2 cellular contexts compared by ENCODE assay signal in genomic region chr10:44958897-44959242, GRCh38.
TF ChIP-seq lines count a peak whose summit lies in the region.

No MANE protein-coding gene starts in this region.

TF ChIP-seq in SK-N-SH, 30 proteins besides CTCF, POLR2A, EP300 and RAD21:
- TF ChIP-seq POLR2AphosphoS5 (IDR thresholded peaks at IDR 0.05; ENCODE audit: low read depth, low read length) (no peak), USF1 (IDR thresholded peaks at IDR 0.05; ENCODE audit: borderline replicate concordance, low read depth) (no peak)
TF ChIP-seq in SK-N-SH: peak in this region for 0.

TF ChIP-seq in SK-N-SH treated with all-trans-retinoic acid at 6 μM for 48 hours, 23 proteins besides CTCF, POLR2A, EP300 and RAD21:
- TF ChIP-seq RARB (CRISPR knock-in tag; IDR thresholded peaks at IDR 0.05), result no peak
- TF ChIP-seq TCF4 (CRISPR knock-in tag; IDR thresholded peaks at IDR 0.05; ENCODE audit: borderline replicate concordance), result no peak
- TF ChIP-seq TSHZ2 (CRISPR knock-in tag; IDR thresholded peaks at IDR 0.05), result no peak
- no peak for TF ChIP-seq TOX (CRISPR knock-in tag; IDR thresholded peaks at IDR 0.05; ENCODE audit: borderline replicate concordance)
- no peak for TF ChIP-seq PATZ1 (CRISPR knock-in tag; IDR thresholded peaks at IDR 0.05; ENCODE audit: borderline replicate concordance)
- TF ChIP-seq BACH2 (CRISPR knock-in tag; IDR thresholded peaks at IDR 0.05; ENCODE audit: borderline replicate concordance), result no peak
- TF ChIP-seq CSDC2 (CRISPR knock-in tag; IDR thresholded peaks at IDR 0.05), result no peak
- TF ChIP-seq GLIS3 (CRISPR knock-in tag; IDR thresholded peaks at IDR 0.05), result no peak
- no peak for TF ChIP-seq ARNTL (CRISPR knock-in tag; IDR thresholded peaks at IDR 0.05; ENCODE audit: borderline replicate concordance, low read depth)
